27 cellular contexts compared by ENCODE assay signal in genomic region chr7:97313900-97314299, GRCh38.
"Had no signal": no experiment of that assay in that cellular context is flagged by ENCODE, and none has a peak within 500 bp of the region (broad histone marks: within the 10 kb centered on the region; RNA-seq: fewer than 3 reads in every experiment).

No MANE protein-coding gene starts in this region.

- H3K27ac Mint-ChIP-seq: memory B cell; mesothelial cell of epicardium; naive B cell; natural killer cell treated with Interleukin-12 subunit alpha and Interleukin-12 subunit beta and Interleukin-15 and Interleukin-18, amount 100 ng/mL, for 72 hours; stimulated activated naive CD8-positive, alpha-beta T cell treated with anti-CD3 and anti-CD28 coated beads, Interleukin-15, amount 100 ng/mL, for 72 hours had no signal

- H3K36me3 ChIP-seq: gastrocnemius medialis, prostate gland, right atrium auricular region, suprapubic skin had no signal

- H3K27me3 Mint-ChIP-seq: memory B cell; naive B cell; natural killer cell treated with Interleukin-12 subunit alpha and Interleukin-12 subunit beta and Interleukin-15 and Interleukin-18, amount 100 ng/mL, for 72 hours; stimulated activated naive CD8-positive, alpha-beta T cell treated with anti-CD3 and anti-CD28 coated beads, Interleukin-15, amount 100 ng/mL, for 72 hours had no signal

- H3K27ac ChIP-seq: dorsolateral prefrontal cortex, epithelial cell of prostate, gastrocnemius medialis, prostate gland, right atrium auricular region, suprapubic skin had no signal

- H3K4me2 ChIP-seq: smooth muscle cell had no signal

- H3K4me3 Mint-ChIP-seq: memory B cell; mesothelial cell of epicardium; naive B cell; natural killer cell treated with Interleukin-12 subunit alpha and Interleukin-12 subunit beta and Interleukin-15 and Interleukin-18, amount 100 ng/mL, for 72 hours; neural crest cell; stimulated activated naive CD8-positive, alpha-beta T cell treated with anti-CD3 and anti-CD28 coated beads, Interleukin-15, amount 100 ng/mL, for 72 hours had no signal

- ATAC-seq: esophagus mucosa; gastrocnemius medialis; left lobe of liver; mucosa of descending colon; natural killer cell treated with Interleukin-12 subunit alpha and Interleukin-12 subunit beta and Interleukin-15 and Interleukin-18, amount 100 ng/mL, for 72 hours; sciatic nerve; stimulated activated naive CD8-positive, alpha-beta T cell treated with anti-CD3 and anti-CD28 coated beads, Interleukin-15, amount 100 ng/mL, for 72 hours had no signal

- H3K9me3 ChIP-seq: gastrocnemius medialis, mucosa of descending colon, prostate gland, right atrium auricular region, suprapubic skin had no signal

- H3K36me3 Mint-ChIP-seq: memory B cell; mesothelial cell of epicardium; naive B cell; natural killer cell treated with Interleukin-12 subunit alpha and Interleukin-12 subunit beta and Interleukin-15 and Interleukin-18, amount 100 ng/mL, for 72 hours had no signal

- H3K27me3 ChIP-seq: dorsolateral prefrontal cortex, gastrocnemius medialis, right atrium auricular region, suprapubic skin had no signal

- H3K4me1 ChIP-seq: gastrocnemius medialis, prostate gland, right atrium auricular region, suprapubic skin had no signal

- DNase-seq: dorsolateral prefrontal cortex; effector CD4-positive, alpha-beta T cell; foreskin fibroblast; gastrocnemius medialis; head of caudate nucleus; mucosa of descending colon; naive B cell; stimulated activated CD4-positive, alpha-beta T cell treated with anti-CD3 and anti-CD28 coated beads, Interleukin-12 subunit alpha, Interleukin-12 subunit beta, amount 100 ng/mL, for 4 hours; stimulated activated CD4-positive, alpha-beta T cell treated with anti-CD3 and anti-CD28 coated beads, Interleukin-1b, Interleukin-23, amount 100 ng/mL, for 48 hours; stimulated activated CD4-positive, alpha-beta T cell treated with anti-CD3 and anti-CD28 coated beads, Interleukin-4, amount 100 ng/mL, for 1 hour; stimulated activated CD8-positive, alpha-beta memory T cell treated with anti-CD3 and anti-CD28 coated beads, Interleukin-4, amount 100 ng/mL, for 48 hours; stimulated activated naive CD4-positive, alpha-beta T cell; stimulated activated naive CD8-positive, alpha-beta T cell treated with anti-CD3 and anti-CD28 coated beads, Interleukin-15, amount 100 ng/mL, for 72 hours; trophoblast cell had no signal

- H3K9me3 Mint-ChIP-seq: stimulated activated naive CD8-positive, alpha-beta T cell treated with anti-CD3 and anti-CD28 coated beads, Interleukin-15, amount 100 ng/mL, for 72 hours had no signal

- H3K4me1 Mint-ChIP-seq: memory B cell; mesothelial cell of epicardium; naive B cell; neural crest cell; stimulated activated naive CD8-positive, alpha-beta T cell treated with anti-CD3 and anti-CD28 coated beads, Interleukin-15, amount 100 ng/mL, for 72 hours had no signal

- H3K4me3 ChIP-seq: dorsolateral prefrontal cortex, gastrocnemius medialis, lung, mucosa of descending colon, prostate gland, right atrium auricular region, smooth muscle cell, suprapubic skin had no signal
